Comparison of ENCODE assay signal across 11 cellular contexts in genomic region chr1:58929667-58930325, GRCh38.
DNase-seq lines count a peak whose midpoint lies in the region; ATAC-seq, FAIRE-seq and TF ChIP-seq lines count a peak whose summit lies in the region.
"Had no signal": no experiment of that assay in that cellular context is flagged by ENCODE, and none has a peak within 500 bp of the region (broad histone marks: within the 10 kb centered on the region; RNA-seq: fewer than 3 reads in every experiment).

No MANE protein-coding gene starts in this region.

- H3K36me3 Mint-ChIP-seq in Caco-2 (ENCODE audit: insufficient read depth, unreplicated experiment): no peaks in the 10 kb centered on the region
- H3K36me3 Mint-ChIP-seq in activated naive CD8-positive, alpha-beta T cell treated with anti-CD3 and anti-CD28 coated beads, Interleukin-2, amount 50 U/mL, for 24 hours (ENCODE audit: low read depth): no peaks in the 10 kb centered on the region
- H3K36me3 Mint-ChIP-seq: brain had no signal

- no peaks in the 10 kb centered on the region for H3K27me3 ChIP-seq in Caco-2 (replicated peaks; ENCODE audit: control insufficient read depth, insufficient read depth, low read length)

- H3K4me1 ChIP-seq in Caco-2: peaks cover 44% of the 10 kb centered on the region

- POLR2A ChIA-PET in Caco-2 (lab: Charles Lee): no interaction called here

- peak; percentile 43 for ATAC-seq in activated naive CD8-positive, alpha-beta T cell treated with anti-CD3 and anti-CD28 coated beads, Interleukin-2, amount 50 U/mL, for 24 hours
- ATAC-seq in HG03469 (IDR thresholded peaks at IDR 0.05; ENCODE audit: unreplicated experiment): no peak
- ATAC-seq in GM21717 (IDR thresholded peaks at IDR 0.05; ENCODE audit: unreplicated experiment): no peak
- ATAC-seq: Panc1 had no signal

- CTCF ChIA-PET in Caco-2 (lab: Charles Lee): no interaction called here

- no peaks in the 10 kb centered on the region for H3K9me3 Mint-ChIP-seq in Caco-2 (ENCODE audit: unreplicated experiment)
- no peaks in the 10 kb centered on the region for H3K9me3 Mint-ChIP-seq in activated naive CD8-positive, alpha-beta T cell treated with anti-CD3 and anti-CD28 coated beads, Interleukin-2, amount 50 U/mL, for 24 hours

- no peaks in the 10 kb centered on the region for H3K36me3 ChIP-seq in Caco-2 (ENCODE audit: control insufficient read depth, insufficient read depth, low read length)

- intact Hi-C loops in Caco-2 (cut with micrococcal nuclease; ENCODE audit: unreplicated experiment): no loop called here

- FAIRE-seq in D721Med (lab: Jason Lieb, UNC): no peak

- DNase-seq in Caco-2: peak; percentile 51 to 70
- DNase-seq in activated CD4-positive, alpha-beta T cell treated with anti-CD3 and anti-CD28 coated beads for 1 hour: peak; percentile 61
- DNase-seq in activated naive CD8-positive, alpha-beta T cell treated with anti-CD3 and anti-CD28 coated beads, Interleukin-2, amount 50 U/mL, for 24 hours: peak; percentile 42
- DNase-seq in HuH-7.5 (ENCODE audit: low spot score): no peak
- no peak for DNase-seq in D721Med (ENCODE audit: insufficient read length, low spot score)

- BruUV-seq in Caco-2 (replicated peaks; lab: Mats Ljungman, UMichigan): no TSS peak

- no peak for TF ChIP-seq CTCF in Caco-2 (IDR thresholded peaks at IDR 0.05; ENCODE audit: insufficient read depth in 1 of 2, low read depth in 1 of 2, low read length in 1 of 2, severe bottlenecking in 1 of 2, unreplicated experiment in 1 of 2)
- TF ChIP-seq CTCF in D721Med (IDR thresholded peaks at IDR 0.05; ENCODE audit: insufficient read depth, missing control alignments): no peak

- no peak overlapping the region for H3K4me3 ChIP-seq in Caco-2 (ENCODE audit: low read depth, low read length)
- no peak overlapping the region for H3K4me3 ChIP-seq in skin epidermis

- peaks cover 36% of the 10 kb centered on the region for H3K4me1 Mint-ChIP-seq in Caco-2 (ENCODE audit: low read depth, unreplicated experiment)
- peaks cover 32% of the 10 kb centered on the region for H3K4me1 Mint-ChIP-seq in activated naive CD8-positive, alpha-beta T cell treated with anti-CD3 and anti-CD28 coated beads, Interleukin-2, amount 50 U/mL, for 24 hours

- peak overlapping the region; percentile 57 for H3K4me3 Mint-ChIP-seq in Caco-2 (ENCODE audit: unreplicated experiment)
- H3K4me3 Mint-ChIP-seq in activated naive CD8-positive, alpha-beta T cell treated with anti-CD3 and anti-CD28 coated beads, Interleukin-2, amount 50 U/mL, for 24 hours: no peak overlapping the region
- H3K4me3 Mint-ChIP-seq: B cell, brain had no signal

- no peaks in the 10 kb centered on the region for H3K9me3 ChIP-seq in Caco-2

- H3K27ac ChIP-seq in skin epidermis: peak overlapping the region in 13 of 21 experiments; percentile 29 to 86 (median 49)

- H3K27ac Mint-ChIP-seq in Caco-2 (ENCODE audit: unreplicated experiment): peak overlapping the region; percentile 84
- no peak overlapping the region for H3K27ac Mint-ChIP-seq in activated naive CD8-positive, alpha-beta T cell treated with anti-CD3 and anti-CD28 coated beads, Interleukin-2, amount 50 U/mL, for 24 hours
- H3K27ac Mint-ChIP-seq: B cell had no signal

- H3K27me3 Mint-ChIP-seq in Caco-2 (ENCODE audit: insufficient read depth, unreplicated experiment): no peaks in the 10 kb centered on the region
- H3K27me3 Mint-ChIP-seq in activated naive CD8-positive, alpha-beta T cell treated with anti-CD3 and anti-CD28 coated beads, Interleukin-2, amount 50 U/mL, for 24 hours: no peaks in the 10 kb centered on the region
- H3K27me3 Mint-ChIP-seq: B cell, brain had no signal

Comparison
In these comparisons a context has a peak if more than half of its experiments do, and no peak if none do; other contexts are left out.
1. DNase-seq: peak in Caco-2 (2 of 2), activated CD4-positive, alpha-beta T cell treated with anti-CD3 and anti-CD28 coated beads for 1 hour (single experiment) and activated naive CD8-positive, alpha-beta T cell treated with anti-CD3 and anti-CD28 coated beads, Interleukin-2, amount 50 U/mL, for 24 hours (single experiment); none in HuH-7.5 (single experiment) and D721Med (single experiment).